8 cellular contexts compared by ENCODE assay signal in genomic region chr17:75587718-75588545, GRCh38. TPM values are rescaled to one million over a fixed set of nuclear protein-coding genes. Genes with fewer than 3 reads are reported as not detected.
DNase-seq lines count a peak whose midpoint lies in the region; ATAC-seq and TF ChIP-seq lines count a peak whose summit lies in the region.

TSS of gene MYO15B (plus strand) at chr17:75587800. CDS start at chr17:75588058, 258 bp downstream.

- TF ChIP-seq CTCF in AG09319 (IDR thresholded peaks at IDR 0.05; ENCODE audit: low read depth, low read length): peak; percentile 12; the same call in 1 of the 2 replicates

- H3K27ac Mint-ChIP-seq in T-helper 2 cell treated with Interferon-gamma antibody and Interleukin-4, amounts not matched to agents 5 μg/mL and 100 μg/mL, for 36 hours: no peak within 1 kb of the TSS

- H3K4me2 ChIP-seq in skeletal muscle satellite cell (ENCODE audit: low read length): peak within 1 kb of the TSS; percentile 71

- peak within 1 kb of the TSS; percentile 46 for H3K4me3 Mint-ChIP-seq in T-helper 2 cell treated with Interferon-gamma antibody and Interleukin-4, amounts not matched to agents 5 μg/mL and 100 μg/mL, for 36 hours

- H3K9ac ChIP-seq in skeletal muscle satellite cell (ENCODE audit: low read depth, low read length): peak within 1 kb of the TSS; percentile 68

- peaks cover 25% of the 10 kb centered on the region for H3K27me3 ChIP-seq in skeletal muscle satellite cell (ENCODE audit: control insufficient read depth, insufficient read depth, low read length)

- no peaks in the 10 kb centered on the region for H3K36me3 Mint-ChIP-seq in T-helper 2 cell treated with Interferon-gamma antibody and Interleukin-4, amounts not matched to agents 5 μg/mL and 100 μg/mL, for 36 hours (ENCODE audit: low read depth)

- no peaks in the 10 kb centered on the region for H3K4me1 ChIP-seq in skeletal muscle satellite cell (ENCODE audit: control insufficient read depth, insufficient read depth, low read length)

- H3K27me3 Mint-ChIP-seq in T-helper 2 cell treated with Interferon-gamma antibody and Interleukin-4, amounts not matched to agents 5 μg/mL and 100 μg/mL, for 36 hours (ENCODE audit: low read depth): peaks cover 24% of the 10 kb centered on the region

- H3K9me3 Mint-ChIP-seq in T-helper 2 cell treated with Interferon-gamma antibody and Interleukin-4, amounts not matched to agents 5 μg/mL and 100 μg/mL, for 36 hours: no peaks in the 10 kb centered on the region

- H3K36me3 ChIP-seq in skeletal muscle satellite cell (ENCODE audit: insufficient read depth, low read length): no peaks in the 10 kb centered on the region

- H3K4me3 ChIP-seq in iPS-18c (ENCODE audit: insufficient read depth, low read depth, low read length) (peak within 1 kb of the TSS; percentile 46), skeletal muscle satellite cell (ENCODE audit: low read length) (peak within 1 kb of the TSS; percentile 61)

- peaks cover 3% of the 10 kb centered on the region for H3K4me1 Mint-ChIP-seq in T-helper 2 cell treated with Interferon-gamma antibody and Interleukin-4, amounts not matched to agents 5 μg/mL and 100 μg/mL, for 36 hours (ENCODE audit: low read depth)

- DNase-seq in AG09319 (ENCODE audit: extremely low read depth, low read depth) (no peak), anterior cingulate cortex (lab: John Stamatoyannopoulos, UW) (peak in 35 of 58 donors; percentile 13 to 67 (median 39))
- peak; percentile 50 for DNase-seq in T-helper 2 cell treated with Interferon-gamma antibody and Interleukin-4, amounts not matched to agents 5 μg/mL and 100 μg/mL, for 36 hours (ENCODE audit: low spot score)

- H3K9me3 ChIP-seq in iPS-18c (ENCODE audit: control insufficient read depth, insufficient read depth, low read length) (no peaks in the 10 kb centered on the region), skeletal muscle satellite cell (replicated peaks; ENCODE audit: low read length) (no peaks in the 10 kb centered on the region)

- ATAC-seq in HG03354 (IDR thresholded peaks at IDR 0.05; ENCODE audit: poor library complexity, severe bottlenecking, unreplicated experiment) (peak; percentile 24), HG03139 (IDR thresholded peaks at IDR 0.05; ENCODE audit: unreplicated experiment) (no peak), GM21528 (IDR thresholded peaks at IDR 0.05; ENCODE audit: low FRiP score, unreplicated experiment) (no peak)

RNA-seq across cellular contexts. Expression of gene MYO15B, which starts in this region (rescaled TPM):
- 0.22 and 0.51 TPM in 2 replicates for total RNA-seq in skeletal muscle satellite cell (2012; rRNA removed)
